13 cellular contexts compared by ENCODE assay signal in genomic region chr10:72330059-72330426, GRCh38. TPM values are rescaled to one million over a fixed set of nuclear protein-coding genes. Genes with fewer than 3 reads are reported as not detected.
A peak's percentile ranks its signal among the peaks of the same experiment; 100 is the strongest.
DNase-seq lines count a peak whose midpoint lies in the region; ATAC-seq and TF ChIP-seq lines count a peak whose summit lies in the region.
"Had no signal": no experiment of that assay in that cellular context is flagged by ENCODE, and none has a peak within 500 bp of the region (broad histone marks: within the 10 kb centered on the region; RNA-seq: fewer than 3 reads in every experiment).

No MANE protein-coding gene starts in this region.

- peak overlapping the region; percentile 90 for H3K27ac ChIP-seq in HL-60 (replicated peaks)

- H3K27ac Mint-ChIP-seq in activated CD8-positive, alpha-beta T cell treated with anti-CD3 and anti-CD28 coated beads for 36 hours: peak overlapping the region; percentile 97
- peak overlapping the region; percentile 77 to 100 (median 97) for H3K27ac Mint-ChIP-seq in immature natural killer cell
- peak overlapping the region; percentile 98 for H3K27ac Mint-ChIP-seq in stimulated activated naive B cell treated with anti-CD40 and anti-IgM and Interleukin-4, amounts not matched to agents 10 μg/mL and 1 μg/mL and 100 μg/mL, for 72 hours

- TF ChIP-seq CTCF in HL-60 (IDR thresholded peaks at IDR 0.05; ENCODE audit: insufficient read depth, low read length): no peak
- TF ChIP-seq CTCF in activated CD8-positive, alpha-beta T cell treated with anti-CD3 and anti-CD28 coated beads for 36 hours (IDR thresholded peaks at IDR 0.05): no peak

- H3K4me3 ChIP-seq in HL-60 (replicated peaks; ENCODE audit: insufficient read depth, low read length): no peak overlapping the region
- H3K4me3 ChIP-seq: skin epidermis had no signal

- peaks cover 2% of the 10 kb centered on the region for H3K27me3 Mint-ChIP-seq in activated CD8-positive, alpha-beta T cell treated with anti-CD3 and anti-CD28 coated beads for 36 hours
- peaks cover 17 to 49% (median 43%) of the 10 kb centered on the region in 3 donors for H3K27me3 Mint-ChIP-seq in immature natural killer cell (ENCODE audit: low read depth in 3 of 3)
- H3K27me3 Mint-ChIP-seq in stimulated activated naive B cell treated with anti-CD40 and anti-IgM and Interleukin-4, amounts not matched to agents 10 μg/mL and 1 μg/mL and 100 μg/mL, for 72 hours: no peaks in the 10 kb centered on the region

- DNase-seq in HL-60 (ENCODE audit: low read depth in 1 of 2, low spot score in 1 of 2) (no peak), immature natural killer cell (no peak), iPS-NIHi11 (ENCODE audit: low spot score) (no peak), T-helper 9 cell (no peak)
- no peak for DNase-seq in activated CD8-positive, alpha-beta T cell treated with anti-CD3 and anti-CD28 coated beads for 36 hours
- no peak for DNase-seq in stimulated activated naive B cell treated with anti-CD40 and anti-IgM and Interleukin-4, amounts not matched to agents 10 μg/mL and 1 μg/mL and 100 μg/mL, for 72 hours
- DNase-seq: aorta, GF-D8, left cardiac atrium, NCI-H1417 treated with DMSO at 0.1 percent for 48 hours, WERI-Rb-1 had no signal

- POLR2A ChIA-PET in activated CD8-positive, alpha-beta T cell treated with anti-CD3 and anti-CD28 coated beads for 36 hours (lab: Charles Lee): interaction anchor here (4.5 to 28.1 kb wide), 4 partner anchors 9 to 69 kb away, joined by 23 to 796 read pairs (median 210); partner anchors contain the start of gene DDIT4

- peaks cover 1% of the 10 kb centered on the region for H3K9me3 Mint-ChIP-seq in activated CD8-positive, alpha-beta T cell treated with anti-CD3 and anti-CD28 coated beads for 36 hours
- no peaks in the 10 kb centered on the region for H3K9me3 Mint-ChIP-seq in immature natural killer cell
- H3K9me3 Mint-ChIP-seq in stimulated activated naive B cell treated with anti-CD40 and anti-IgM and Interleukin-4, amounts not matched to agents 10 μg/mL and 1 μg/mL and 100 μg/mL, for 72 hours: peaks cover 3 to 4% of the 10 kb centered on the region in 2 donors

- CTCF ChIA-PET in activated CD8-positive, alpha-beta T cell treated with anti-CD3 and anti-CD28 coated beads for 36 hours (lab: Charles Lee): interaction anchor here (1.0 to 4.1 kb wide), 5 partner anchors 13 to 280 kb away, joined by 3 to 33 read pairs (median 8); partner anchors contain the start of gene DDIT4

- peak overlapping the region; percentile 89 for H3K4me3 Mint-ChIP-seq in activated CD8-positive, alpha-beta T cell treated with anti-CD3 and anti-CD28 coated beads for 36 hours
- H3K4me3 Mint-ChIP-seq in immature natural killer cell: peak overlapping the region; percentile 40 to 68 (median 65)
- H3K4me3 Mint-ChIP-seq in stimulated activated naive B cell treated with anti-CD40 and anti-IgM and Interleukin-4, amounts not matched to agents 10 μg/mL and 1 μg/mL and 100 μg/mL, for 72 hours: peak overlapping the region; percentile 37 to 58

- H3K27me3 ChIP-seq in HL-60 (ENCODE audit: insufficient read depth, poor library complexity, severe bottlenecking): no peaks in the 10 kb centered on the region

- intact Hi-C loops in activated CD8-positive, alpha-beta T cell treated with anti-CD3 and anti-CD28 coated beads for 36 hours (cut with micrococcal nuclease): loop anchor here (5.0 to 10.0 kb wide), 3 partner anchors 38 to 245 kb away; partner anchors contain the start of genes ANAPC16, ASCC1 and SPOCK2

- no peak for ATAC-seq in activated CD8-positive, alpha-beta T cell treated with anti-CD3 and anti-CD28 coated beads for 36 hours
- ATAC-seq in stimulated activated naive B cell treated with anti-CD40 and anti-IgM and Interleukin-4, amounts not matched to agents 10 μg/mL and 1 μg/mL and 100 μg/mL, for 72 hours (replicated peaks): no peak
- ATAC-seq in GM21381 (IDR thresholded peaks at IDR 0.05; ENCODE audit: unreplicated experiment): no peak
- ATAC-seq: left cardiac atrium had no signal

- peaks cover 78% of the 10 kb centered on the region for H3K4me1 Mint-ChIP-seq in activated CD8-positive, alpha-beta T cell treated with anti-CD3 and anti-CD28 coated beads for 36 hours (ENCODE audit: low read depth)
- peaks cover 85 to 90% of the 10 kb centered on the region in 2 donors for H3K4me1 Mint-ChIP-seq in immature natural killer cell
- H3K4me1 Mint-ChIP-seq in stimulated activated naive B cell treated with anti-CD40 and anti-IgM and Interleukin-4, amounts not matched to agents 10 μg/mL and 1 μg/mL and 100 μg/mL, for 72 hours: peaks cover 58 to 84% of the 10 kb centered on the region in 2 donors

- peaks cover 34% of the 10 kb centered on the region for H3K36me3 Mint-ChIP-seq in activated CD8-positive, alpha-beta T cell treated with anti-CD3 and anti-CD28 coated beads for 36 hours (ENCODE audit: low read depth)
- H3K36me3 Mint-ChIP-seq in immature natural killer cell: no peaks in the 10 kb centered on the region
- H3K36me3 Mint-ChIP-seq in stimulated activated naive B cell treated with anti-CD40 and anti-IgM and Interleukin-4, amounts not matched to agents 10 μg/mL and 1 μg/mL and 100 μg/mL, for 72 hours: peaks cover 17 to 18% of the 10 kb centered on the region in 2 donors

RNA-seq across cellular contexts. Expression of gene DNAJB12, which starts 24.7 kb away (rescaled TPM):
- total RNA-seq in activated CD8-positive, alpha-beta T cell treated with anti-CD3 and anti-CD28 coated beads for 36 hours: 10 to 100 TPM; 17.1 to 17.5 TPM
- polyA plus RNA-seq in immature natural killer cell: 10 to 100 TPM; 12.2 to 32.0 (median 12.4) TPM

RNA-seq across cellular contexts. Expression of gene DDIT4, which starts 56.3 kb away (rescaled TPM):
- total RNA-seq in activated CD8-positive, alpha-beta T cell treated with anti-CD3 and anti-CD28 coated beads for 36 hours: 1,000 to 10,000 TPM; 1,071 to 1,096 TPM
- 100 to 1,000 TPM; 437 to 876 (median 450) TPM for polyA plus RNA-seq in immature natural killer cell
